ENCODE assay signal across 29 cellular contexts in genomic region chr7:125668321-125668993, GRCh38.
DNase-seq lines count a peak whose midpoint lies in the region; ATAC-seq and FAIRE-seq lines count a peak whose summit lies in the region.
"Had no signal": no experiment of that assay in that cellular context is flagged by ENCODE, and none has a peak within 500 bp of the region (broad histone marks: within the 10 kb centered on the region; RNA-seq: fewer than 3 reads in every experiment).

No MANE protein-coding gene starts in this region.

- FAIRE-seq in RCC 7860 (lab: Jason Lieb, UNC), result peak; percentile 97
- FAIRE-seq: GM19239 had no signal

- DNase-seq in RCC 7860 (ENCODE audit: low spot score) (peak; percentile 74), islet precursor cell (peak; percentile 67)
- DNase-seq in activated effector memory CD4-positive, alpha-beta T cell treated with Interleukin-2 at 50 U/mL for 16 hours, result no peak
- no peak for DNase-seq in effector CD8-positive, alpha-beta T cell (lab: John Stamatoyannopoulos, UW)
- DNase-seq: activated CD4-positive, alpha-beta T cell treated with anti-CD3 and anti-CD28 coated beads, Interleukin-2, amount 10 ng/mL, durations not matched to agents 7 days and 5 days; activated CD8-positive, alpha-beta memory T cell treated with anti-CD3 and anti-CD28 coated beads, Interleukin-2, amount 10 ng/mL, durations not matched to agents 7 days and 5 days; activated naive CD4-positive, alpha-beta T cell treated with anti-CD3 and anti-CD28 coated beads for 36 hours; activated T-cell treated with anti-CD3 and anti-CD28 coated beads, Interleukin-2, amount 50 U/mL, for 72 hours; brain microvascular endothelial cell; EL; H9; head of caudate nucleus; IMR-90; left cardiac atrium; NCI-H1048; NCI-H1694 treated with DMSO at 0.1 percent for 48 hours; NCI-H2171 treated with DMSO at 0.1 percent for 48 hours; SHP77 treated with DMSO at 0.1 percent for 48 hours; stimulated activated CD4-positive, alpha-beta T cell treated with anti-CD3 and anti-CD28 coated beads, Interleukin-15, amount 100 ng/mL, for 24 hours; stimulated activated naive B cell treated with anti-CD40 and anti-IgM and Interleukin-4, amounts not matched to agents 10 μg/mL and 1 μg/mL and 100 μg/mL, for 72 hours; T-helper 9 cell; upper lobe of right lung; WERI-Rb-1 had no signal

- peak; percentile 49 for ATAC-seq in HG02759 (IDR thresholded peaks at IDR 0.05; ENCODE audit: unreplicated experiment)
- no peak for ATAC-seq in GM21515 (IDR thresholded peaks at IDR 0.05; ENCODE audit: unreplicated experiment)
- no peak for ATAC-seq in HG03469 (IDR thresholded peaks at IDR 0.05; ENCODE audit: unreplicated experiment)
- ATAC-seq: activated CD8-positive, alpha-beta memory T cell treated with anti-CD3 and anti-CD28 coated beads, Interleukin-2, amount 10 ng/mL, durations not matched to agents 7 days and 5 days; activated T-cell treated with anti-CD3 and anti-CD28 coated beads, Interleukin-2, amount 50 U/mL, for 72 hours; left cardiac atrium; Panc1; sciatic nerve; stimulated activated naive B cell treated with anti-CD40 and anti-IgM and Interleukin-4, amounts not matched to agents 10 μg/mL and 1 μg/mL and 100 μg/mL, for 72 hours; upper lobe of right lung had no signal

Comparison
In these comparisons a context has a peak if more than half of its experiments do, and no peak if none do; other contexts are left out.
1. DNase-seq: peak in RCC 7860 (single experiment) and islet precursor cell (single experiment); none in activated effector memory CD4-positive, alpha-beta T cell treated with Interleukin-2 at 50 U/mL for 16 hours (single experiment) and effector CD8-positive, alpha-beta T cell (single experiment).